ENCODE assay signal across 13 cellular contexts in the genomic region with DNA sequence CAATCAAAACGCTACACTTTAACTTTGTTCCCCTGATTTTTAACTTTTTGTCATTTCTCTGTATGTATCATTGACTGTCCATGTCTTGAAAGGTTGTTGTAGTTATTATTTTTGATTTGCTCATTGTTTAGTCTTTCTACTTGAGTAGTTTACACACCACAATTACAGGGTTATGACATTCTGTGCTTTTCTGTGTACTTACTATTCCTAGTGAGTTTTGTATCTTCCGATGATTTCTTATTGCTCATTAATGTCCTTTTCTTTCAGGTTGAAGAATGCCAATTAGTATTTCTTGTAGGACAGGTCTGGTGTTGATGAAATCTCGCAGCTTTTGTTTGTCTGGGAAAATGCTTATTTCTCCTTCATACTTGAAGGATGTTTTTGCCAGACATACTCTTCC.
DNase-seq lines count a peak whose midpoint lies in the region; ATAC-seq, FAIRE-seq and TF ChIP-seq lines count a peak whose summit lies in the region.
"Had no signal": no experiment of that assay in that cellular context is flagged by ENCODE, and none has a peak within 500 bp of the region (broad histone marks: within the 10 kb centered on the region; RNA-seq: fewer than 3 reads in every experiment).

No MANE protein-coding gene starts in this region.

- H3K4me1 ChIP-seq in smooth muscle cell (ENCODE audit: low read depth) (peaks cover 4% of the 10 kb centered on the region), SJCRH30 (no peaks in the 10 kb centered on the region; the same call in 1 of the 2 replicates)

- no peaks in the 10 kb centered on the region for H4K20me1 ChIP-seq in smooth muscle cell (ENCODE audit: low read depth)

- H3K4me3 ChIP-seq in LNCaP clone FGC (ENCODE audit: low read depth, low read length), result no peak overlapping the region
- no peak overlapping the region for H3K4me3 ChIP-seq in fibroblast of villous mesenchyme (ENCODE audit: low read depth, low read length)
- H3K4me3 ChIP-seq in smooth muscle cell, result no peak overlapping the region
- H3K4me3 ChIP-seq in SJCRH30, result no peak overlapping the region
- H3K4me3 ChIP-seq: A549 had no signal

- no peaks in the 10 kb centered on the region for H3F3A ChIP-seq in smooth muscle cell (ENCODE audit: low read depth)

- H3K27ac ChIP-seq in smooth muscle cell (ENCODE audit: low read depth), result no peak overlapping the region
- H3K27ac ChIP-seq in SJCRH30, result no peak overlapping the region
- H3K27ac ChIP-seq: A549 had no signal

- no peak overlapping the region for H3K9ac ChIP-seq in smooth muscle cell (ENCODE audit: low read depth)

- H3K27me3 ChIP-seq in smooth muscle cell (ENCODE audit: low read depth), result no peaks in the 10 kb centered on the region
- H3K27me3 ChIP-seq in SJCRH30, result no peaks in the 10 kb centered on the region

- 91% methylated on average over 3 of the region's 3 CpGs for WGBS in smooth muscle cell (ENCODE audit: low lambda C conversion rate)

- no peak overlapping the region for H3K4me2 ChIP-seq in smooth muscle cell
- H3K4me2 ChIP-seq: A549 had no signal

- no peak for TF ChIP-seq CTCF in LNCaP clone FGC (IDR thresholded peaks at IDR 0.05; ENCODE audit: control insufficient read depth, extremely low read depth, insufficient read depth)
- TF ChIP-seq CTCF in fibroblast of villous mesenchyme (IDR thresholded peaks at IDR 0.05; ENCODE audit: insufficient read depth, low read depth, low read length), result no peak
- TF ChIP-seq CTCF in smooth muscle cell (IDR thresholded peaks at IDR 0.05; ENCODE audit: borderline replicate concordance, insufficient read depth, poor library complexity, severe bottlenecking), result no peak

- no peaks in the 10 kb centered on the region for H3K79me2 ChIP-seq in smooth muscle cell (ENCODE audit: low read depth)

- H3K9me3 ChIP-seq in smooth muscle cell (replicated peaks; ENCODE audit: low read depth) (no peaks in the 10 kb centered on the region), SJCRH30 (replicated peaks) (no peaks in the 10 kb centered on the region)
- H3K9me3 ChIP-seq: A549 had no signal

- FAIRE-seq in GM18507 (lab: Jason Lieb, UNC), result peak; percentile 5
- FAIRE-seq: A549 had no signal

- ATAC-seq in GM19328 (IDR thresholded peaks at IDR 0.05; ENCODE audit: unreplicated experiment), result no peak
- ATAC-seq: A549; CD8-positive, alpha-beta T cell had no signal

- H3K36me3 ChIP-seq in smooth muscle cell (ENCODE audit: low read depth) (no peaks in the 10 kb centered on the region), SJCRH30 (no peaks in the 10 kb centered on the region)

- H2AFZ ChIP-seq in smooth muscle cell (ENCODE audit: low read depth), result peak overlapping the region; percentile 69

- DNase-seq in GM18507 (ENCODE audit: extremely low spot score, insufficient read length, low read depth) (no peak), LNCaP clone FGC (ENCODE audit: low read depth) (peak; percentile 75), fibroblast of villous mesenchyme (ENCODE audit: low read depth) (peak; percentile 54), smooth muscle cell (lab: John Stamatoyannopoulos, UW; ENCODE audit: unreplicated experiment) (no peak), NCI-H2081 (lab: John Stamatoyannopoulos, UW) (no peak), SJCRH30 (no peak)
- DNase-seq: CD8-positive, alpha-beta T cell; COR-L47; H7; Kasumi-1; KBM-7 had no signal

Comparison
In these comparisons a context has a peak if more than half of its experiments do, and no peak if none do; other contexts are left out.
1. DNase-seq: peak in LNCaP clone FGC (single experiment) and fibroblast of villous mesenchyme (single experiment); none in GM18507 (single experiment), smooth muscle cell (single experiment), NCI-H2081 (0 of 2) and SJCRH30 (0 of 2).